Comparison of ENCODE assay signal across 8 cellular contexts in genomic region chr10:67772894-67773511, GRCh38.
DNase-seq lines count a peak whose midpoint lies in the region; ATAC-seq, FAIRE-seq and TF ChIP-seq lines count a peak whose summit lies in the region.

No MANE protein-coding gene starts in this region.

- H3K9me3 Mint-ChIP-seq in memory B cell (no peaks in the 10 kb centered on the region), Calu3 (ENCODE audit: low read depth, unreplicated experiment) (no peaks in the 10 kb centered on the region)
- no peaks in the 10 kb centered on the region for H3K9me3 Mint-ChIP-seq in CD4-positive, alpha-beta memory T cell

- H3K27me3 ChIP-seq in CD4-positive, alpha-beta memory T cell (ENCODE audit: insufficient read depth, low read length) = no peaks in the 10 kb centered on the region

- FAIRE-seq in RCC 7860 (lab: Jason Lieb, UNC) = no peak

- H3K27ac Mint-ChIP-seq in memory B cell = peak overlapping the region; percentile 88
- H3K27ac Mint-ChIP-seq in CD4-positive, alpha-beta memory T cell = peak overlapping the region in 2 of 7 donors; percentile 22 to 26
- no peak overlapping the region for H3K27ac Mint-ChIP-seq in Calu3 (ENCODE audit: unreplicated experiment)

- BruUV-seq in Calu3 (replicated peaks; lab: Mats Ljungman, UMichigan) = no TSS peak

- POLR2A ChIA-PET in CD4-positive, alpha-beta memory T cell (lab: Charles Lee; ENCODE audit: partially characterized antibody) = interaction anchor here (1.7 kb wide), 1 partner anchor 9 kb away, joined by 5 read pairs; no protein-coding TSS in a partner anchor

- no peaks in the 10 kb centered on the region for H3K36me3 ChIP-seq in CD4-positive, alpha-beta memory T cell (ENCODE audit: insufficient read depth, low read length)

- no peak overlapping the region for H3K27ac ChIP-seq in CD4-positive, alpha-beta memory T cell (ENCODE audit: low read depth, low read length)

- DNase-seq in NAMALWA (ENCODE audit: low spot score) = peak; percentile 80
- peak in 1 of 2 donors; percentile 51 for DNase-seq in memory B cell (ENCODE audit: low spot score in 2 of 2)
- DNase-seq in NCI-H524 treated with DMSO at 0.1 percent for 48 hours (lab: John Stamatoyannopoulos, UW) = no peak
- DNase-seq in RCC 7860 (ENCODE audit: low spot score) = no peak
- DNase-seq in CD4-positive, alpha-beta memory T cell = no peak
- no peak for DNase-seq in Calu3

- intact Hi-C loops in CD4-positive, alpha-beta memory T cell (cut with micrococcal nuclease) = no loop called here
- intact Hi-C loops in Calu3 (cut with micrococcal nuclease; ENCODE audit: unreplicated experiment) = loop anchor here (10.0 kb wide), 1 partner anchor 228 kb away; no protein-coding TSS in a partner anchor

- H3K4me1 Mint-ChIP-seq in memory B cell (peaks cover 31% of the 10 kb centered on the region), Calu3 (ENCODE audit: low read depth, unreplicated experiment) (no peaks in the 10 kb centered on the region)
- peaks cover 0 to 2% (median 0%) of the 10 kb centered on the region in 4 donors for H3K4me1 Mint-ChIP-seq in CD4-positive, alpha-beta memory T cell

- ATAC-seq in GM18873 (IDR thresholded peaks at IDR 0.05; ENCODE audit: low FRiP score, unreplicated experiment) = peak; percentile 97
- peak; percentile 96 for ATAC-seq in HG02642 (IDR thresholded peaks at IDR 0.05; ENCODE audit: poor library complexity, unreplicated experiment)
- ATAC-seq in memory B cell (ENCODE audit: low read depth) = peak; percentile 97

- CTCF ChIA-PET in CD4-positive, alpha-beta memory T cell (lab: Charles Lee; ENCODE audit: partially characterized antibody) = interaction anchor here (1.0 to 10.4 kb wide), 4 partner anchors 8 to 76 kb away, joined by 3 to 433 read pairs (median 10); partner anchors contain the start of gene CTNNA3
- CTCF ChIA-PET in Calu3 (lab: Charles Lee) = interaction anchor here (0.6 to 0.7 kb wide), 4 partner anchors 75 to 378 kb away, joined by 3 to 5 read pairs (median 4); no protein-coding TSS in a partner anchor

- no peaks in the 10 kb centered on the region for H3K9me3 ChIP-seq in CD4-positive, alpha-beta memory T cell (ENCODE audit: control insufficient read depth in 1 of 2, low read length in 2 of 2)

- H3K4me3 ChIP-seq in CD4-positive, alpha-beta memory T cell (ENCODE audit: low read length in 2 of 2) = no peak overlapping the region

- H3K4me3 Mint-ChIP-seq in memory B cell (peak overlapping the region; percentile 25), Calu3 (ENCODE audit: low read depth, unreplicated experiment) (no peak overlapping the region)
- H3K4me3 Mint-ChIP-seq in CD4-positive, alpha-beta memory T cell = no peak overlapping the region

- no peak for TF ChIP-seq CTCF in Calu3 (IDR thresholded peaks at IDR 0.05; ENCODE audit: unreplicated experiment)

- H3K27me3 Mint-ChIP-seq in memory B cell (no peaks in the 10 kb centered on the region), Calu3 (ENCODE audit: unreplicated experiment) (peaks cover 21% of the 10 kb centered on the region)
- no peaks in the 10 kb centered on the region for H3K27me3 Mint-ChIP-seq in CD4-positive, alpha-beta memory T cell

- H3K36me3 Mint-ChIP-seq in memory B cell (no peaks in the 10 kb centered on the region), Calu3 (ENCODE audit: insufficient read depth, unreplicated experiment) (no peaks in the 10 kb centered on the region)
- H3K36me3 Mint-ChIP-seq in CD4-positive, alpha-beta memory T cell = no peaks in the 10 kb centered on the region

- H3K4me1 ChIP-seq in CD4-positive, alpha-beta memory T cell (ENCODE audit: insufficient read depth, low read length) = no peaks in the 10 kb centered on the region
